9 cellular contexts compared by ENCODE assay signal in the genomic region with DNA sequence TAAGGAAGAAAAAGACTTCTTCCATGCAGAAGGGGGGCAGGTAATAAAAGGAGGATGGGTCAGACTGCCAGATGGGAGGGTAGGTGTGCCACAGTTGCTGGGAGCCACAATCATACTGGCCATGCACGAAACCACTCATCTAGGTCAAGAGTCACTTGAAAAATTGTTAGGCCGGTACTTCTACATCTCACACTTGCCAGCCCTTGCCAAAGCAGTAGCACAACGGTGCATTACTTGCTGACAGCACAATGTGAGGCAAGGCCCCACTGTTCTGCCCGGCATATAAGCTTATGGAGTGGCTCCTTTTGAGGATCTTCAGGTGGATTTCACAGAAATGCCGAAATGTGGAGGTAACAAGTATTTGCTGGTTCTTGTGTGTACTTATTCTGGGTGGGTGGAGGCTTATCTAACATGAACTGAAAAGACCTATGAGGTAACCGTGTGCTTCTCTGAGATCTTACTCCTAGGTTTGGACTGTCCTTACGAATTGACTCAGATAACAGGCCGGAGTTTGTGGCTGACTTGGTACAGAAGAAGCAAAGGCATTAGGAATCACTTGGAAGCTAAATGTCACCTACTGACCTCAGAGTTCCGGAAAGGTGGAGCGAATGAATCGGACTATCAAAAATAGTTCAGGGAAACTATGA. TPM values are rescaled to one million over a fixed set of nuclear protein-coding genes. Genes with fewer than 3 reads are reported as not detected.
DNase-seq lines count a peak whose midpoint lies in the region; ATAC-seq and TF ChIP-seq lines count a peak whose summit lies in the region.
"Not testable (repeated sequence)": the region's sequence is repeated elsewhere in the genome, so short reads cannot be mapped to it uniquely, and the experiment has no call there.
"Had no signal": no experiment of that assay in that cellular context is flagged by ENCODE, and none has a peak within 500 bp of the region (broad histone marks: within the 10 kb centered on the region; RNA-seq: fewer than 3 reads in every experiment).

No MANE protein-coding gene starts in this region.

- not testable (repeated sequence) for TF ChIP-seq CTCF in lower lobe of right lung (IDR thresholded peaks at IDR 0.05); neural crest cell (conservative IDR thresholded peaks at IDR 0.05)

- not testable (repeated sequence) for H3K9me3 Mint-ChIP-seq in neural crest cell

- not testable (repeated sequence) for H3K4me3 Mint-ChIP-seq in neural crest cell

- H3K27me3 ChIP-seq in lower lobe of right lung (ENCODE audit: low read depth), result not testable (repeated sequence)

- not testable (repeated sequence) for H3K36me3 ChIP-seq in lower lobe of right lung

- peak; percentile 45 to 74 for ATAC-seq in lower lobe of right lung

- intact Hi-C loops in lower lobe of right lung (cut with DNase I), result not testable (repeated sequence)

- H3K27me3 Mint-ChIP-seq in neural crest cell (ENCODE audit: low read depth), result not testable (repeated sequence)

- H3K9me3 ChIP-seq in lower lobe of right lung, result not testable (repeated sequence)

- H3K4me1 Mint-ChIP-seq in neural crest cell, result not testable (repeated sequence)

- peak overlapping the region; percentile 38 for H3K27ac Mint-ChIP-seq in neural crest cell (ENCODE audit: unreplicated experiment)

- H3K36me3 Mint-ChIP-seq in neural crest cell (ENCODE audit: low read depth), result not testable (repeated sequence)

- not testable (repeated sequence) for H3K27ac ChIP-seq in lower lobe of right lung

- peak; percentile 23 for DNase-seq in DMS53 treated with DMSO at 0.1 percent for 48 hours (lab: John Stamatoyannopoulos, UW; ENCODE audit: unreplicated experiment)
- peak; percentile 3 for DNase-seq in NCI-H1092 (lab: John Stamatoyannopoulos, UW)
- DNase-seq in NCI-H2029 treated with DMSO at 0.1 percent for 48 hours (lab: John Stamatoyannopoulos, UW), result peak; percentile 35
- peak; percentile 64 for DNase-seq in NCI-H510A treated with DMSO at 0.1 percent for 48 hours (lab: John Stamatoyannopoulos, UW)
- peak; percentile 1 for DNase-seq in dermis blood vessel endothelial cell
- peak; percentile 73 for DNase-seq in lower lobe of right lung
- not testable (repeated sequence) for DNase-seq in neural crest cell (ENCODE audit: low read depth, low spot score)

- H3K4me1 ChIP-seq in lower lobe of right lung, result not testable (repeated sequence)

- not testable (repeated sequence) for H3K4me3 ChIP-seq in lower lobe of right lung

RNA-seq across cellular contexts. Expression of gene PCDH18, which starts 48.9 kb away (rescaled TPM):
- 0.19 and 1.7 TPM in 2 replicates for total RNA-seq in dermis blood vessel endothelial cell
- 10.8 TPM for total RNA-seq in lower lobe of right lung
- total RNA-seq in neural crest cell, result 65.7 and 67.4 TPM in 2 replicates
- total RNA-seq: CD4-positive, alpha-beta T cell; CD8-positive, alpha-beta memory T cell had no signal
